8 cellular contexts compared by ENCODE assay signal in genomic region chr2:218367415-218368149, GRCh38. TPM values are rescaled to one million over a fixed set of nuclear protein-coding genes. Genes with fewer than 3 reads are reported as not detected.
DNase-seq lines count a peak whose midpoint lies in the region; ATAC-seq lines count a peak whose summit lies in the region.

No MANE protein-coding gene starts in this region.

- ATAC-seq in GM19043 (IDR thresholded peaks at IDR 0.05; ENCODE audit: low read depth, unreplicated experiment) (peak; percentile 92), HG03354 (IDR thresholded peaks at IDR 0.05; ENCODE audit: poor library complexity, severe bottlenecking, unreplicated experiment) (peak; percentile 94)

- H3K27me3 ChIP-seq in ACC112 (ENCODE audit: insufficient read depth, low read length), result no peaks in the 10 kb centered on the region
- H3K27me3 ChIP-seq in iPS DF 6.9 (ENCODE audit: control insufficient read depth, insufficient read depth, low read length), result no peaks in the 10 kb centered on the region
- peaks cover 16% of the 10 kb centered on the region for H3K27me3 ChIP-seq in skeletal muscle satellite cell (ENCODE audit: control insufficient read depth, insufficient read depth, low read length)

- H3K9ac ChIP-seq in skeletal muscle satellite cell (ENCODE audit: low read depth, low read length), result peak overlapping the region; percentile 70

- no peaks in the 10 kb centered on the region for H3K79me2 ChIP-seq in ACC112 (ENCODE audit: control insufficient read depth, insufficient read depth, low read length, unreplicated experiment)

- peak overlapping the region; percentile 79 for H3K4me2 ChIP-seq in skeletal muscle satellite cell (ENCODE audit: low read length)

- peak overlapping the region; percentile 81 for H3K4me3 ChIP-seq in ACC112 (ENCODE audit: low read depth, low read length)
- peak overlapping the region; percentile 51; the same call in 1 of the 2 replicates for H3K4me3 ChIP-seq in iPS DF 6.9 (ENCODE audit: low read length)
- peak overlapping the region; percentile 67 for H3K4me3 ChIP-seq in skeletal muscle satellite cell (ENCODE audit: low read length)

- H2AFZ ChIP-seq in ACC112 (ENCODE audit: low read length, unreplicated experiment), result peak overlapping the region; percentile 71

- no CpG with 5 or more reads among the region's 60 CpGs for WGBS in iPS DF 6.9 (ENCODE audit: insufficient coverage, insufficient read length)

- H3K27ac ChIP-seq in ACC112 (ENCODE audit: low read depth, low read length) (no peak overlapping the region), iPS DF 6.9 (ENCODE audit: low read length) (no peak overlapping the region)

- H3K36me3 ChIP-seq in ACC112 (ENCODE audit: insufficient read depth, low read length) (no peaks in the 10 kb centered on the region), iPS DF 6.9 (ENCODE audit: control insufficient read depth, insufficient read depth, low read length) (no peaks in the 10 kb centered on the region), skeletal muscle satellite cell (ENCODE audit: insufficient read depth, low read length) (no peaks in the 10 kb centered on the region)

- DNase-seq in T-helper 2 cell (peak; percentile 45 to 81 (median 52)), anterior cingulate cortex (lab: John Stamatoyannopoulos, UW) (peak in 51 of 58 donors; percentile 12 to 76 (median 51)), iPS DF 6.9 (ENCODE audit: low read depth, low spot score) (peak; percentile 58), NCI-H510A treated with DMSO at 0.1 percent for 48 hours (lab: John Stamatoyannopoulos, UW) (no peak)

- no peaks in the 10 kb centered on the region for H3K4me1 ChIP-seq in ACC112 (ENCODE audit: control insufficient read depth, insufficient read depth, low read length, unreplicated experiment)
- no peaks in the 10 kb centered on the region for H3K4me1 ChIP-seq in iPS DF 6.9 (ENCODE audit: control insufficient read depth, insufficient read depth, low read length)
- H3K4me1 ChIP-seq in skeletal muscle satellite cell (ENCODE audit: control insufficient read depth, insufficient read depth, low read length), result no peaks in the 10 kb centered on the region

- H3K9me3 ChIP-seq in iPS DF 6.9 (ENCODE audit: control insufficient read depth, insufficient read depth, low read length) (no peaks in the 10 kb centered on the region), skeletal muscle satellite cell (replicated peaks; ENCODE audit: low read length) (peaks cover 4% of the 10 kb centered on the region)

RNA-seq across cellular contexts. Expression of gene CATIP, which starts 10.9 kb away (rescaled TPM):
- not detected in 2 replicates for total RNA-seq in skeletal muscle satellite cell (2012; rRNA removed)

RNA-seq across cellular contexts. Expression of gene SLC11A1, which starts 14.5 kb away (rescaled TPM):
- total RNA-seq in skeletal muscle satellite cell (2012; rRNA removed), result under 0.01 TPM in 1 of 2 replicates, not detected in the other

RNA-seq across cellular contexts. Expression of gene CTDSP1, which starts 32.1 kb away (rescaled TPM):
- total RNA-seq in skeletal muscle satellite cell (2012; rRNA removed), result 31.9 and 48.1 TPM in 2 replicates

RNA-seq across cellular contexts. Expression of gene VIL1, which starts 51.3 kb away (rescaled TPM):
- not detected in 2 replicates for total RNA-seq in skeletal muscle satellite cell (2012; rRNA removed)
